10 cellular contexts compared by ENCODE assay signal in genomic region chr9:136266641-136267040, GRCh38. TPM values are rescaled to one million over a fixed set of nuclear protein-coding genes. Genes with fewer than 3 reads are reported as not detected.
A peak's percentile ranks its signal among the peaks of the same experiment; 100 is the strongest.
DNase-seq lines count a peak whose midpoint lies in the region; ATAC-seq, FAIRE-seq and TF ChIP-seq lines count a peak whose summit lies in the region.
"Not testable (repeated sequence)": the region's sequence is repeated elsewhere in the genome, so short reads cannot be mapped to it uniquely, and the experiment has no call there.
"Had no signal": no experiment of that assay in that cellular context is flagged by ENCODE, and none has a peak within 500 bp of the region (broad histone marks: within the 10 kb centered on the region; RNA-seq: fewer than 3 reads in every experiment).

No MANE protein-coding gene starts in this region.

- TF ChIP-seq CTCF in GM12864 (IDR thresholded peaks at IDR 0.05; ENCODE audit: low read depth, low read length, missing control alignments); OCI-LY3 (IDR thresholded peaks at IDR 0.05; ENCODE audit: low read depth, low read length); endothelial cell of umbilical vein (IDR thresholded peaks at IDR 0.05; ENCODE audit: extremely low read depth in 1 of 2, insufficient read depth in 1 of 2, low read depth in 1 of 2, low read length in 2 of 2); spleen (IDR thresholded peaks at IDR 0.05 in 8 of 11, conservative IDR thresholded peaks at IDR 0.05 in 3 of 11): not testable (repeated sequence)

- H3K4ac ChIP-seq in mesenchymal stem cell (ENCODE audit: low read depth in 1 of 2, low read length in 2 of 2) = not testable (repeated sequence)

- not testable (repeated sequence) for H3K36me3 Mint-ChIP-seq in activated CD4-positive, alpha-beta T cell treated with anti-CD3 and anti-CD28 coated beads for 36 hours (ENCODE audit: low read depth); activated naive CD8-positive, alpha-beta T cell treated with anti-CD3 and anti-CD28 coated beads, Interleukin-2, amount 10 ng/mL, durations not matched to agents 7 days and 5 days

- TF ChIP-seq POLR2A in endothelial cell of umbilical vein (IDR thresholded peaks at IDR 0.05; ENCODE audit: low read depth, low read length); spleen (IDR thresholded peaks at IDR 0.05): not testable (repeated sequence)

- CTCF ChIA-PET in activated CD4-positive, alpha-beta T cell treated with anti-CD3 and anti-CD28 coated beads for 36 hours (lab: Charles Lee) = interaction anchor here (0.6 to 1.9 kb wide), 5 partner anchors 20 to 300 kb away, joined by 3 to 5 read pairs (median 3); partner anchors contain the start of genes DNLZ and QSOX2
- CTCF ChIA-PET in endothelial cell of umbilical vein (lab: Charles Lee) = interaction anchor here (0.6 to 2.5 kb wide), 15 partner anchors 10 to 177 kb away, joined by 3 to 14 read pairs (median 4); no protein-coding TSS in a partner anchor

- not testable (repeated sequence) for H4K20me1 ChIP-seq in OCI-LY3 (ENCODE audit: insufficient read depth, low read length); endothelial cell of umbilical vein (replicated peaks; ENCODE audit: control insufficient read depth, extremely low read depth, insufficient read depth, low read length)

- H3K4me1 ChIP-seq in OCI-LY3 (ENCODE audit: low read length); endothelial cell of umbilical vein (ENCODE audit: control insufficient read depth, extremely low read depth, insufficient read depth, low read length); mesenchymal stem cell (ENCODE audit: control insufficient read depth, insufficient read depth, low read depth, low read length): not testable (repeated sequence)
- H3K4me1 ChIP-seq in spleen = peaks cover 0 to 20% (median 12%) of the 10 kb centered on the region in 6 donors

- not testable (repeated sequence) for H3K14ac ChIP-seq in mesenchymal stem cell (ENCODE audit: low read length in 2 of 2)

- H3K27ac ChIP-seq in OCI-LY3 (ENCODE audit: low read length); endothelial cell of umbilical vein (ENCODE audit: insufficient read depth, low read depth, low read length); mesenchymal stem cell (ENCODE audit: low read length, poor library complexity, severe bottlenecking): not testable (repeated sequence)
- peak overlapping the region in 4 of 8 donors; percentile 75 to 83 (median 80) for H3K27ac ChIP-seq in spleen

- not testable (repeated sequence) for H3K9me1 ChIP-seq in endothelial cell of umbilical vein (replicated peaks; ENCODE audit: control insufficient read depth, extremely low read depth, insufficient read depth, low read length)

- dilution Hi-C loops in endothelial cell of umbilical vein (cut with MboI; ENCODE audit: extremely low pct_ligation_motif_present, low sequenced_read_pairs) = not testable (repeated sequence)

- POLR2A ChIA-PET in activated CD4-positive, alpha-beta T cell treated with anti-CD3 and anti-CD28 coated beads for 36 hours (lab: Charles Lee) = interaction anchor here (0.7 kb wide), 1 partner anchor 358 kb away, joined by 3 read pairs; no protein-coding TSS in a partner anchor
- POLR2A ChIA-PET in activated naive CD8-positive, alpha-beta T cell treated with anti-CD3 and anti-CD28 coated beads, Interleukin-2, amount 10 ng/mL, durations not matched to agents 7 days and 5 days (lab: Charles Lee) = interaction anchor here (0.7 to 1.3 kb wide), 7 partner anchors 19 to 274 kb away, joined by 3 to 6 read pairs (median 3); partner anchors contain the start of gene DNLZ
- POLR2A ChIA-PET in endothelial cell of umbilical vein (lab: Charles Lee) = not testable (repeated sequence)

- not testable (repeated sequence) for H3K27me3 Mint-ChIP-seq in activated CD4-positive, alpha-beta T cell treated with anti-CD3 and anti-CD28 coated beads for 36 hours; activated naive CD8-positive, alpha-beta T cell treated with anti-CD3 and anti-CD28 coated beads, Interleukin-2, amount 10 ng/mL, durations not matched to agents 7 days and 5 days

- not testable (repeated sequence) for H2AK5ac ChIP-seq in mesenchymal stem cell (ENCODE audit: low read length, severe bottlenecking)

- H3K9ac ChIP-seq in OCI-LY3 (ENCODE audit: low read length); endothelial cell of umbilical vein (replicated peaks; ENCODE audit: extremely low read depth, insufficient read depth, low read length); mesenchymal stem cell (ENCODE audit: low read length): not testable (repeated sequence)

- not testable (repeated sequence) for BruUV-seq in endothelial cell of umbilical vein (replicated peaks; lab: Mats Ljungman, UMichigan)

- peaks cover 19% of the 10 kb centered on the region for H3K27me3 ChIP-seq in OCI-LY3 (ENCODE audit: low read depth, low read length)
- H3K27me3 ChIP-seq in endothelial cell of umbilical vein (ENCODE audit: control insufficient read depth in 2 of 2, insufficient read depth in 2 of 2, low read length in 2 of 2) = not testable (repeated sequence)
- H3K27me3 ChIP-seq in mesenchymal stem cell (ENCODE audit: control insufficient read depth in 1 of 2, insufficient read depth in 1 of 2, low read length in 2 of 2) = peaks cover 3 to 63% of the 10 kb centered on the region in 2 experiments
- H3K27me3 ChIP-seq in spleen (replicated peaks in 1 of 7) = peaks cover 0 to 26% (median 0%) of the 10 kb centered on the region in 7 donors

- H3K79me2 ChIP-seq in OCI-LY3 (ENCODE audit: low read length); endothelial cell of umbilical vein (ENCODE audit: control insufficient read depth, insufficient read depth, low read length): not testable (repeated sequence)

- not testable (repeated sequence) for H3K9me3 Mint-ChIP-seq in activated CD4-positive, alpha-beta T cell treated with anti-CD3 and anti-CD28 coated beads for 36 hours (ENCODE audit: low read depth); activated naive CD8-positive, alpha-beta T cell treated with anti-CD3 and anti-CD28 coated beads, Interleukin-2, amount 10 ng/mL, durations not matched to agents 7 days and 5 days

- not testable (repeated sequence) for H3K9me3 ChIP-seq in OCI-LY3 (ENCODE audit: insufficient read depth, low read length); endothelial cell of umbilical vein (replicated peaks; ENCODE audit: control insufficient read depth, insufficient read depth, low read length); mesenchymal stem cell (ENCODE audit: control insufficient read depth, low read length); spleen

- not testable (repeated sequence) for H2BK5ac ChIP-seq in mesenchymal stem cell (ENCODE audit: low read depth, low read length, poor library complexity, severe bottlenecking)

- not testable (repeated sequence) for FAIRE-seq in endothelial cell of umbilical vein (lab: Jason Lieb, UNC)

- not testable (repeated sequence) for H2BK15ac ChIP-seq in mesenchymal stem cell (ENCODE audit: low read depth, poor library complexity, severe bottlenecking)

- not testable (repeated sequence) for H2BK120ac ChIP-seq in mesenchymal stem cell (ENCODE audit: low read depth, low read length)

- peak overlapping the region; percentile 35 for H4K8ac ChIP-seq in mesenchymal stem cell (ENCODE audit: low read length)

- H3K23ac ChIP-seq in mesenchymal stem cell (ENCODE audit: low read length in 2 of 2) = not testable (repeated sequence)

- H3K4me3 ChIP-seq in GM12864 (ENCODE audit: low read depth, low read length) (0 out of 2 replicates have a peak overlapping the region, but pooled peaks have one; percentile 37), OCI-LY3 (ENCODE audit: low read length) (peak overlapping the region; percentile 96), spleen (peak overlapping the region; percentile 4 to 74 (median 45))
- H3K4me3 ChIP-seq in endothelial cell of umbilical vein (replicated peaks in 1 of 3; ENCODE audit: insufficient read depth in 1 of 3, low read depth in 1 of 3, low read length in 3 of 3); mesenchymal stem cell (ENCODE audit: insufficient read depth in 1 of 2, low read depth in 1 of 2, low read length in 2 of 2): not testable (repeated sequence)

- intact Hi-C loops in activated CD4-positive, alpha-beta T cell treated with anti-CD3 and anti-CD28 coated beads for 36 hours (cut with DNase I, micrococcal nuclease) = loop anchor here (1.0 to 5.0 kb wide), 9 partner anchors 21 to 305 kb away; partner anchors contain the start of genes QSOX2 (in 2 of the 2), DNLZ (in 1 of the 2), INPP5E (in 1 of the 2) and SEC16A (in 1 of the 2)
- intact Hi-C loops in endothelial cell of umbilical vein (cut with micrococcal nuclease) = loop anchor here (1.0 kb wide), 1 partner anchor 21 kb away; the partner anchor contains the start of gene QSOX2
- intact Hi-C loops in spleen (cut with DNase I; ENCODE audit: low total_unique reads) = not testable (repeated sequence)

- not testable (repeated sequence) for H3K18ac ChIP-seq in mesenchymal stem cell (ENCODE audit: low read depth in 1 of 2, low read length in 2 of 2)

- not testable (repeated sequence) for H3K79me1 ChIP-seq in mesenchymal stem cell (replicated peaks; ENCODE audit: low read length, poor library complexity, severe bottlenecking)

- peak overlapping the region; percentile 97 for H3K4me2 ChIP-seq in OCI-LY3 (ENCODE audit: low read length)
- H3K4me2 ChIP-seq in endothelial cell of umbilical vein (ENCODE audit: insufficient read depth, low read length); mesenchymal stem cell (ENCODE audit: low read length, poor library complexity, severe bottlenecking): not testable (repeated sequence)

- not testable (repeated sequence) for H4K91ac ChIP-seq in mesenchymal stem cell (ENCODE audit: low read length)

- DNase-seq in GM12864 (ENCODE audit: low read depth); activated naive CD8-positive, alpha-beta T cell treated with anti-CD3 and anti-CD28 coated beads, Interleukin-2, amount 10 ng/mL, durations not matched to agents 7 days and 5 days; endothelial cell of umbilical vein (ENCODE audit: low read depth, low spot score); mesenchymal stem cell; spleen: not testable (repeated sequence)
- DNase-seq in activated CD4-positive, alpha-beta T cell treated with anti-CD3 and anti-CD28 coated beads for 36 hours = peak; percentile 32

- not testable (repeated sequence) for H3K4me1 Mint-ChIP-seq in activated CD4-positive, alpha-beta T cell treated with anti-CD3 and anti-CD28 coated beads for 36 hours; activated naive CD8-positive, alpha-beta T cell treated with anti-CD3 and anti-CD28 coated beads, Interleukin-2, amount 10 ng/mL, durations not matched to agents 7 days and 5 days

- WGBS in mesenchymal stem cell = 98% methylated on average over 16 of the region's 18 CpGs
- WGBS in spleen, 5 donors = 84 to 89% (median 87%) methylated on average over 18 of the region's 18 CpGs

- peak overlapping the region; percentile 69 for H3K4me3 Mint-ChIP-seq in activated CD4-positive, alpha-beta T cell treated with anti-CD3 and anti-CD28 coated beads for 36 hours
- H3K4me3 Mint-ChIP-seq in activated naive CD8-positive, alpha-beta T cell treated with anti-CD3 and anti-CD28 coated beads, Interleukin-2, amount 10 ng/mL, durations not matched to agents 7 days and 5 days = peak overlapping the region; percentile 78

- not testable (repeated sequence) for H3K36me3 ChIP-seq in OCI-LY3 (replicated peaks; ENCODE audit: low read depth, low read length); endothelial cell of umbilical vein (ENCODE audit: control insufficient read depth in 2 of 2, extremely low read depth in 1 of 2, insufficient read depth in 2 of 2, low read length in 2 of 2); mesenchymal stem cell (ENCODE audit: control insufficient read depth in 1 of 2, insufficient read depth in 2 of 2, low read depth in 1 of 2, low read length in 2 of 2); spleen

- not testable (repeated sequence) for H2BK12ac ChIP-seq in mesenchymal stem cell (ENCODE audit: low read length in 2 of 2)

- H2AFZ ChIP-seq in OCI-LY3 (ENCODE audit: low read depth, low read length) (peak overlapping the region; percentile 97), endothelial cell of umbilical vein (ENCODE audit: low read depth, low read length) (peak overlapping the region; percentile 93)
- not testable (repeated sequence) for H2AFZ ChIP-seq in mesenchymal stem cell (ENCODE audit: low read depth, low read length)

- H3K27ac Mint-ChIP-seq in activated CD4-positive, alpha-beta T cell treated with anti-CD3 and anti-CD28 coated beads for 36 hours = not testable (repeated sequence)
- H3K27ac Mint-ChIP-seq in activated naive CD8-positive, alpha-beta T cell treated with anti-CD3 and anti-CD28 coated beads, Interleukin-2, amount 10 ng/mL, durations not matched to agents 7 days and 5 days = peak overlapping the region; percentile 73

- not testable (repeated sequence) for ATAC-seq in activated CD4-positive, alpha-beta T cell treated with anti-CD3 and anti-CD28 coated beads for 36 hours; activated naive CD8-positive, alpha-beta T cell treated with anti-CD3 and anti-CD28 coated beads, Interleukin-2, amount 10 ng/mL, durations not matched to agents 7 days and 5 days (ENCODE audit: low read depth)

RNA-seq across cellular contexts. Expression of gene QSOX2, which starts 21.0 kb away (rescaled TPM):
- total RNA-seq in activated CD4-positive, alpha-beta T cell treated with anti-CD3 and anti-CD28 coated beads for 36 hours = 10 to 100 TPM; 18.1 to 21.2 TPM
- total RNA-seq in activated naive CD8-positive, alpha-beta T cell treated with anti-CD3 and anti-CD28 coated beads, Interleukin-2, amount 10 ng/mL, durations not matched to agents 7 days and 5 days = 10 to 100 TPM; 12.4 to 12.8 TPM
- total RNA-seq in endothelial cell of umbilical vein (20.9 and 23.4 TPM in 2 replicates), spleen (10 to 100 TPM; 13.2 to 20.3 (median 19.2) TPM)
- polyA plus RNA-seq in endothelial cell of umbilical vein (14.5 and 16.4 TPM in 2 replicates), spleen (10 to 100 TPM; 12.3 to 15.3 (median 14.2) TPM)
- 13.2 and 14.8 TPM in 2 replicates for polyA plus RNA-seq in endothelial cell of umbilical vein (2011; cell fraction: cytosol; rRNA removed)
- polyA plus RNA-seq in endothelial cell of umbilical vein (2011; cell fraction: nucleus; rRNA removed) = 23.5 and 30.8 TPM in 2 replicates
- 20.1 and 20.3 TPM in 2 replicates for polyA plus RNA-seq in endothelial cell of umbilical vein (2012)
- polyA minus RNA-seq in endothelial cell of umbilical vein = 15.2 and 21.4 TPM in 2 replicates
- 17.3 TPM for polyA minus RNA-seq in endothelial cell of umbilical vein (2011; cell fraction: cytosol; rRNA and poly(A)+ RNA removed)
- polyA minus RNA-seq in endothelial cell of umbilical vein (2011; cell fraction: nucleus; rRNA and poly(A)+ RNA removed) = 7.2 and 7.8 TPM in 2 replicates
- 9.6 TPM for polyA plus RNA-seq in mesenchymal stem cell (2013, experiment 1 of 2)
- 9.8 TPM for polyA plus RNA-seq in mesenchymal stem cell (2013, experiment 2 of 2)

RNA-seq across cellular contexts. Expression of gene CCDC187, which starts 37.3 kb away (rescaled TPM):
- under 1 TPM in 1 of 2 experiments, not detected in 1; 0.05 TPM for total RNA-seq in activated CD4-positive, alpha-beta T cell treated with anti-CD3 and anti-CD28 coated beads for 36 hours
- not detected for total RNA-seq in activated naive CD8-positive, alpha-beta T cell treated with anti-CD3 and anti-CD28 coated beads, Interleukin-2, amount 10 ng/mL, durations not matched to agents 7 days and 5 days
- total RNA-seq in endothelial cell of umbilical vein (not detected in 2 replicates), spleen (under 1 TPM in 5 of 7 donors, not detected in 2; 0.03 to 0.15 (median 0.10) TPM)
- polyA plus RNA-seq in endothelial cell of umbilical vein (not detected in 2 replicates), spleen (under 1 TPM; 0.10 to 0.20 (median 0.13) TPM)
- not detected in 2 replicates for polyA plus RNA-seq in endothelial cell of umbilical vein (2011; cell fraction: cytosol; rRNA removed)
- polyA plus RNA-seq in endothelial cell of umbilical vein (2011; cell fraction: nucleus; rRNA removed) = not detected in 2 replicates
- polyA plus RNA-seq in endothelial cell of umbilical vein (2012) = not detected in 2 replicates
- not detected in 2 replicates for polyA minus RNA-seq in endothelial cell of umbilical vein
- polyA minus RNA-seq in endothelial cell of umbilical vein (2011; cell fraction: cytosol; rRNA and poly(A)+ RNA removed) = 0.41 TPM
- polyA minus RNA-seq in endothelial cell of umbilical vein (2011; cell fraction: nucleus; rRNA and poly(A)+ RNA removed) = not detected in 2 replicates
- under 0.01 TPM for polyA plus RNA-seq in mesenchymal stem cell (2013, experiment 1 of 2)
- polyA plus RNA-seq in mesenchymal stem cell (2013, experiment 2 of 2) = not detected
- total RNA-seq: posterior vena cava; RPMI7951; T-helper 1 cell treated with Interleukin-12 subunit alpha and Interleukin-12 subunit beta and Interleukin-4 antibody, amounts not matched to agents 30 ng/mL and 1 ng/mL, for 36 hours had no signal
